In the genomic region with DNA sequence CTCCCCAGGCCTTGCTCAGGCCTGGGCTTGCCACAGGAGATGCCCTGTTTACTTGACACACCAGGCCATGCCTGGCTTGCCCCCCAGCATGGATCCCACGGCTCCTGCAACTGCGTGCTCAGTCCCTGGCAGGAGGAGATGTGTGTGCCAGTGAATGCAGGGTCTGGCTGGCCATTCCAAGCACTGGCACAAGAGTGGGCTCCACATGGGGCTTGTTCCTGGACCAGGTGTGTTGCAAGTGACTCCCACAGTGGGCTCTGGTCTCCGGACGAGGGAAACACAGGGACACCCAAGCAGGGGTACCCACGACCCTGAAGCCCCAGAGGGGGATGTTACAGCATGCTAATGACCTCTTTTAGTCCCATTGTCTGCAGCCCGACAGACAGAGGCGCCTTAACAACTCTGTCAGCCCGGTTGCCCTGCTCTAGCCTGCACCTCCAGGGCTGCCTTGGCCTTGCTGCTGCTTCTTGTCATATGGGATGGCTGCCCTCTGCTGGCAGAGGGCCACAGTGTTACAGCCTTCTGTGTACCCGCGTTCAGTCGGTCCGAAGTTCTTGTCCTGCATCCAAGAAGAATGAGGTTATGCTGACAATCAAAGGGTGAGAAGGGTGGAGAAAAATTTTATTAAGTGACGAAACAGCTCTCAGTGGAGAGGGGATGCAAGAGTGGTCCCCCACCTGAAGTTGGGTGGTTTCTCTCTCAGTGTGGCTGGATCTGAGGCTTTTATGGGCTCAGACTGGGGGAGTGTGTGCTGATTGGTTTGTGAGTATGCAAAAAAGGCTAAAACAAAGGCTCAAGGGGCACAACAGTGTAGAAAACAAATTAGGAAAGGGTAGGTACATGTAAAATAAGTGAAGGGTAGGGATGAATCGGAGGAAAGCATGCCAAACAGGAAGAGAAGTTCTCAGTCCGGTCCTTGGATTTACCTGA, we compare ENCODE assay signal across 8 cellular contexts.
DNase-seq lines count a peak whose midpoint lies in the region; ATAC-seq and TF ChIP-seq lines count a peak whose summit lies in the region.

No MANE protein-coding gene starts in this region.

- DNase-seq in AG10803 (ENCODE audit: low read depth) (peak; percentile 31), RPMI7951 (ENCODE audit: low read depth) (peak; percentile 49), iPS-NIHi7 (ENCODE audit: extremely low spot score) (peak; percentile 77), inferior parietal cortex (ENCODE audit: extremely low spot score) (no peak)
- peak; percentile 34 for DNase-seq in activated naive CD8-positive, alpha-beta T cell treated with anti-CD3 and anti-CD28 coated beads, Interleukin-2, amount 50 U/mL, for 24 hours
- DNase-seq in stimulated activated CD8-positive, alpha-beta memory T cell treated with anti-CD3 and anti-CD28 coated beads, Interleukin-15, amount 100 ng/mL, for 48 hours (ENCODE audit: low read depth in 2 of 2) = peak; percentile 13 to 20

- H3K4me3 ChIP-seq in AG10803 (ENCODE audit: low read length) = no peak overlapping the region

- no peak overlapping the region for H3K27ac Mint-ChIP-seq in activated naive CD8-positive, alpha-beta T cell treated with anti-CD3 and anti-CD28 coated beads, Interleukin-2, amount 50 U/mL, for 24 hours

- H3K36me3 Mint-ChIP-seq in activated naive CD8-positive, alpha-beta T cell treated with anti-CD3 and anti-CD28 coated beads, Interleukin-2, amount 50 U/mL, for 24 hours (ENCODE audit: low read depth) = peaks cover 4% of the 10 kb centered on the region

- no peaks in the 10 kb centered on the region for H3K4me1 Mint-ChIP-seq in activated naive CD8-positive, alpha-beta T cell treated with anti-CD3 and anti-CD28 coated beads, Interleukin-2, amount 50 U/mL, for 24 hours

- H3K4me3 Mint-ChIP-seq in activated naive CD8-positive, alpha-beta T cell treated with anti-CD3 and anti-CD28 coated beads, Interleukin-2, amount 50 U/mL, for 24 hours = no peak overlapping the region

- no peaks in the 10 kb centered on the region for H3K9me3 Mint-ChIP-seq in activated naive CD8-positive, alpha-beta T cell treated with anti-CD3 and anti-CD28 coated beads, Interleukin-2, amount 50 U/mL, for 24 hours

- TF ChIP-seq CTCF in AG10803 (conservative IDR thresholded peaks at IDR 0.05; ENCODE audit: low read length) = peak; percentile 33

- ATAC-seq in GM19035 (IDR thresholded peaks at IDR 0.05; ENCODE audit: unreplicated experiment) (peak; percentile 77), HG02610 (IDR thresholded peaks at IDR 0.05; ENCODE audit: unreplicated experiment) (no peak)
- ATAC-seq in activated naive CD8-positive, alpha-beta T cell treated with anti-CD3 and anti-CD28 coated beads, Interleukin-2, amount 50 U/mL, for 24 hours = peak; percentile 73

- no peaks in the 10 kb centered on the region for H3K27me3 Mint-ChIP-seq in activated naive CD8-positive, alpha-beta T cell treated with anti-CD3 and anti-CD28 coated beads, Interleukin-2, amount 50 U/mL, for 24 hours
